In genomic region chr3:20185733-20186599, GRCh38 we compare ENCODE assay signal across 8 cellular contexts. TPM values are rescaled to one million over a fixed set of nuclear protein-coding genes. Genes with fewer than 3 reads are reported as not detected.
A peak's percentile ranks its signal among the peaks of the same experiment; 100 is the strongest.
DNase-seq lines count a peak whose midpoint lies in the region; ATAC-seq and TF ChIP-seq lines count a peak whose summit lies in the region.

Gene SGO1, minus strand, starts transcription at chr3:20186206. Its CDS starts 2,179 bp downstream, at chr3:20184027.

- no peak within 1 kb of the TSS for H3K4me3 Mint-ChIP-seq in activated naive CD4-positive, alpha-beta T cell treated with anti-CD3 and anti-CD28 coated beads, Interleukin-2, amount 10 ng/mL, durations not matched to agents 7 days and 5 days

- no peaks in the 10 kb centered on the region for H3K9me3 ChIP-seq in SK-N-MC (ENCODE audit: low read depth, low read length)
- no peaks in the 10 kb centered on the region for H3K9me3 ChIP-seq in testis

- peak; percentile 95 for ATAC-seq in HG02571 (IDR thresholded peaks at IDR 0.05; ENCODE audit: unreplicated experiment)

- H3K27me3 ChIP-seq in GM06990 (replicated peaks; ENCODE audit: control insufficient read depth, insufficient read depth, low read length) (no peaks in the 10 kb centered on the region), testis (no peaks in the 10 kb centered on the region)

- peaks cover 25% of the 10 kb centered on the region for H3K4me1 Mint-ChIP-seq in activated naive CD4-positive, alpha-beta T cell treated with anti-CD3 and anti-CD28 coated beads, Interleukin-2, amount 10 ng/mL, durations not matched to agents 7 days and 5 days

- no peak within 1 kb of the TSS for H3K27ac Mint-ChIP-seq in activated naive CD4-positive, alpha-beta T cell treated with anti-CD3 and anti-CD28 coated beads, Interleukin-2, amount 10 ng/mL, durations not matched to agents 7 days and 5 days

- H3K36me3 Mint-ChIP-seq in activated naive CD4-positive, alpha-beta T cell treated with anti-CD3 and anti-CD28 coated beads, Interleukin-2, amount 10 ng/mL, durations not matched to agents 7 days and 5 days, result peaks cover 18% of the 10 kb centered on the region

- H3K36me3 ChIP-seq in GM06990 (ENCODE audit: control insufficient read depth, insufficient read depth, low read length) (no peaks in the 10 kb centered on the region), SK-N-MC (ENCODE audit: insufficient read depth, low read length) (peaks cover 10% of the 10 kb centered on the region), testis (ENCODE audit: low read depth, missing control alignments) (no peaks in the 10 kb centered on the region)

- peak within 1 kb of the TSS; percentile 95 for H3K9ac ChIP-seq in SK-N-MC (ENCODE audit: insufficient read length)

- CTCF ChIA-PET in activated naive CD4-positive, alpha-beta T cell treated with anti-CD3 and anti-CD28 coated beads, Interleukin-2, amount 10 ng/mL, durations not matched to agents 7 days and 5 days (lab: Charles Lee), result interaction anchor here (1.0 kb wide), 1 partner anchor 144 kb away, joined by 6 read pairs; no protein-coding TSS in a partner anchor

- DNase-seq in GM06990 (ENCODE audit: extremely low read depth, insufficient read length) (peak; percentile 100), NCI-H1048 (lab: John Stamatoyannopoulos, UW) (peak; percentile 98), SK-N-MC (ENCODE audit: low read depth, low spot score) (peak; percentile 55), glomerular endothelial cell (ENCODE audit: extremely low read depth, low read depth, low spot score) (peak; percentile 82), occipital lobe (lab: John Stamatoyannopoulos, UW) (peak; percentile 93), testis (peak; percentile 100)
- peak; percentile 100 for DNase-seq in activated naive CD4-positive, alpha-beta T cell treated with anti-CD3 and anti-CD28 coated beads, Interleukin-2, amount 10 ng/mL, durations not matched to agents 7 days and 5 days

- H3K4me1 ChIP-seq in testis, result peaks cover 7% of the 10 kb centered on the region

- no peaks in the 10 kb centered on the region for H3K9me3 Mint-ChIP-seq in activated naive CD4-positive, alpha-beta T cell treated with anti-CD3 and anti-CD28 coated beads, Interleukin-2, amount 10 ng/mL, durations not matched to agents 7 days and 5 days

- no peaks in the 10 kb centered on the region for H3K27me3 Mint-ChIP-seq in activated naive CD4-positive, alpha-beta T cell treated with anti-CD3 and anti-CD28 coated beads, Interleukin-2, amount 10 ng/mL, durations not matched to agents 7 days and 5 days

- intact Hi-C loops in testis (cut with DNase I; ENCODE audit: low total_unique reads), result no loop called here

- WGBS in testis, 2 donors, result 0 to 1% methylated on average over 25 to 64 of the region's 64 CpGs

- TF ChIP-seq CTCF in GM06990 (IDR thresholded peaks at IDR 0.05; ENCODE audit: insufficient read depth, low read length, poor library complexity, severe bottlenecking), result no peak
- TF ChIP-seq CTCF in testis (IDR thresholded peaks at IDR 0.05), result no peak

- TF ChIP-seq POLR2A in testis (IDR thresholded peaks at IDR 0.05), result no peak

- peak within 1 kb of the TSS; percentile 60; the same call in 1 of the 2 replicates for H3K27ac ChIP-seq in SK-N-MC
- peak within 1 kb of the TSS; percentile 76 to 95 for H3K27ac ChIP-seq in testis

- H3K4me3 ChIP-seq in GM06990 (replicated peaks; ENCODE audit: low read depth, low read length) (peak within 1 kb of the TSS; percentile 76), SK-N-MC (peak within 1 kb of the TSS; percentile 90), testis (peak within 1 kb of the TSS; percentile 68 to 80)

RNA-seq across cellular contexts. Expression of gene SGO1, which starts in this region (rescaled TPM):
- total RNA-seq in glomerular endothelial cell, result 1.7 and 4.3 TPM in 2 replicates
- 1.7 TPM for total RNA-seq in occipital lobe
- total RNA-seq in testis, result 10 to 100 TPM; 10.0 to 11.9 TPM
- polyA plus RNA-seq in testis (ENCODE audit: insufficient read depth, low read depth, low replicate concordance), result 4.4 TPM

Comparison
In these comparisons a context has a peak if more than half of its experiments do, and no peak if none do; other contexts are left out.
1. Peak in every context shown above with its lines: DNase-seq, ATAC-seq, H3K4me3 ChIP-seq and H3K27ac ChIP-seq.